Comparison of ENCODE assay signal across 1 cellular context in the genomic region with DNA sequence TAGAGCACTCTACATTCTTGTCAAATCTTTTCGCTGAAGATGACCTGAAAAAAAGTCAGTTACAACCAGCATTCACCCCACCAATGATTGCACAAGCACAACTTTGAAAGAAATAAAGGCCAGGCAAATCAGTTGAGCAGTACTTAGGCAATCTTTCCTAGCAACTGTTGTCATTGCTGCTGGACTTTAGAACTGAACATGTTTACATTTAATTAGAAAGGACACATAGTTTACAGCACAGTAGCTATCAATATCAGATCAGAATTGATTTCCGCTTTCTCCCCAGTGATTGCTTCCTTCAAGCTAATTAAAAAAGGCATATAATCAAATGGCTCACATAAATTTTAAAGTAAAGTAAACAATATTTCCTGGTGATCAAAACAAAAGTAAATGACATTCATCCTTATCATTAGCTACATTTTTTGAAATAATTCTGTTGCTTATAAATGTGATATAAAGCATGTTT.
A peak's percentile ranks its signal among the peaks of the same experiment; 100 is the strongest.
TF ChIP-seq lines count a peak whose summit lies in the region.

No MANE protein-coding gene starts in this region.

TF ChIP-seq in HepG2, 621 proteins besides CTCF, POLR2A, EP300 and RAD21 (continued from another document and continues in another):
- TF ChIP-seq ATF7-NPFF (CRISPR knock-in tag; IDR thresholded peaks at IDR 0.05; ENCODE audit: low read depth) (no peak), ZNF326 (CRISPR knock-in tag; IDR thresholded peaks at IDR 0.05; ENCODE audit: borderline replicate concordance) (no peak), MXD4 (CRISPR knock-in tag; IDR thresholded peaks at IDR 0.05) (peak; percentile 91; the same call in 1 of the 2 replicates), SCMH1 (CRISPR knock-in tag; IDR thresholded peaks at IDR 0.05; ENCODE audit: borderline replicate concordance) (no peak), ZNF138 (CRISPR knock-in tag; IDR thresholded peaks at IDR 0.05; ENCODE audit: low read depth) (no peak), ZNF264 (CRISPR knock-in tag; IDR thresholded peaks at IDR 0.05) (peak; percentile 99), ZNF841 (CRISPR knock-in tag; IDR thresholded peaks at IDR 0.05; ENCODE audit: borderline replicate concordance) (no peak; the same call in 1 of the 2 replicates), NFIB (CRISPR knock-in tag; IDR thresholded peaks at IDR 0.05; ENCODE audit: borderline replicate concordance) (no peak), ZNF460 (CRISPR knock-in tag; IDR thresholded peaks at IDR 0.05; ENCODE audit: borderline replicate concordance) (peak; percentile 16; the same call in 1 of the 2 replicates), FOXJ3 (CRISPR knock-in tag; IDR thresholded peaks at IDR 0.05; ENCODE audit: borderline replicate concordance) (peak; percentile 100), ZBTB7A (CRISPR knock-in tag; IDR thresholded peaks at IDR 0.05) (no peak; the same call in 1 of the 2 replicates), THYN1 (CRISPR knock-in tag; IDR thresholded peaks at IDR 0.05; ENCODE audit: borderline replicate concordance, low read depth) (peak; percentile 98), FOXK2 (IDR thresholded peaks at IDR 0.05) (peak; percentile 97), CHD4 (IDR thresholded peaks at IDR 0.05; ENCODE audit: borderline replicate concordance, low read length) (peak; percentile 99), ZNF546 (CRISPR knock-in tag; conservative IDR thresholded peaks at IDR 0.05) (no peak), NR2F2 (IDR thresholded peaks at IDR 0.05; ENCODE audit: borderline replicate concordance, low read depth) (peak; percentile 94), ZNF674 (CRISPR knock-in tag; IDR thresholded peaks at IDR 0.05; ENCODE audit: low read depth) (no peak), HOXA5 (CRISPR knock-in tag; IDR thresholded peaks at IDR 0.05) (peak; percentile 99), ZNF724P (CRISPR knock-in tag; IDR thresholded peaks at IDR 0.05; ENCODE audit: borderline replicate concordance) (peak; percentile 52; the same call in 1 of the 2 replicates), ZSCAN9 (CRISPR knock-in tag; IDR thresholded peaks at IDR 0.05; ENCODE audit: borderline replicate concordance) (peak; percentile 98), ZNF552 (CRISPR knock-in tag; IDR thresholded peaks at IDR 0.05; ENCODE audit: borderline replicate concordance) (peak; percentile 74; the same call in 1 of the 2 replicates), ZZZ3 (CRISPR knock-in tag; IDR thresholded peaks at IDR 0.05; ENCODE audit: borderline replicate concordance) (no peak), ZNF12 (CRISPR knock-in tag; IDR thresholded peaks at IDR 0.05) (peak; percentile 93), ZNF24 (IDR thresholded peaks at IDR 0.05) (peak; percentile 83), RELA (CRISPR knock-in tag; IDR thresholded peaks at IDR 0.05) (0 out of 2 replicates have a peak, but pooled peaks have one; percentile 54), ZNF20 (CRISPR knock-in tag; IDR thresholded peaks at IDR 0.05) (no peak), CBX5 (CRISPR knock-in tag; IDR thresholded peaks at IDR 0.05; ENCODE audit: borderline replicate concordance) (peak; percentile 98), NFE2L1 (CRISPR knock-in tag; IDR thresholded peaks at IDR 0.05; ENCODE audit: borderline replicate concordance) (no peak), BRD4 (CRISPR knock-in tag; IDR thresholded peaks at IDR 0.05) (peak; percentile 94), ZNF3 (CRISPR knock-in tag; IDR thresholded peaks at IDR 0.05) (peak; percentile 92), ZNF17 (CRISPR knock-in tag; IDR thresholded peaks at IDR 0.05) (no peak), ARNT (IDR thresholded peaks at IDR 0.05) (no peak), TAF1 (CRISPR knock-in tag; IDR thresholded peaks at IDR 0.05) (no peak), MED8 (CRISPR knock-in tag; IDR thresholded peaks at IDR 0.05; ENCODE audit: insufficient replicate concordance) (peak; percentile 92), POGZ (CRISPR knock-in tag; IDR thresholded peaks at IDR 0.05) (peak; percentile 100)
- TF ChIP-seq, protein P1, sequence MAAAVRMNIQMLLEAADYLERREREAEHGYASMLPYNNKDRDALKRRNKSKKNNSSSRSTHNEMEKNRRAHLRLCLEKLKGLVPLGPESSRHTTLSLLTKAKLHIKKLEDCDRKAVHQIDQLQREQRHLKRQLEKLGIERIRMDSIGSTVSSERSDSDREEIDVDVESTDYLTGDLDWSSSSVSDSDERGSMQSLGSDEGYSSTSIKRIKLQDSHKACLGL (CRISPR knock-in tag; IDR thresholded peaks at IDR 0.05), result no peak
- TF ChIP-seq, protein P2, sequence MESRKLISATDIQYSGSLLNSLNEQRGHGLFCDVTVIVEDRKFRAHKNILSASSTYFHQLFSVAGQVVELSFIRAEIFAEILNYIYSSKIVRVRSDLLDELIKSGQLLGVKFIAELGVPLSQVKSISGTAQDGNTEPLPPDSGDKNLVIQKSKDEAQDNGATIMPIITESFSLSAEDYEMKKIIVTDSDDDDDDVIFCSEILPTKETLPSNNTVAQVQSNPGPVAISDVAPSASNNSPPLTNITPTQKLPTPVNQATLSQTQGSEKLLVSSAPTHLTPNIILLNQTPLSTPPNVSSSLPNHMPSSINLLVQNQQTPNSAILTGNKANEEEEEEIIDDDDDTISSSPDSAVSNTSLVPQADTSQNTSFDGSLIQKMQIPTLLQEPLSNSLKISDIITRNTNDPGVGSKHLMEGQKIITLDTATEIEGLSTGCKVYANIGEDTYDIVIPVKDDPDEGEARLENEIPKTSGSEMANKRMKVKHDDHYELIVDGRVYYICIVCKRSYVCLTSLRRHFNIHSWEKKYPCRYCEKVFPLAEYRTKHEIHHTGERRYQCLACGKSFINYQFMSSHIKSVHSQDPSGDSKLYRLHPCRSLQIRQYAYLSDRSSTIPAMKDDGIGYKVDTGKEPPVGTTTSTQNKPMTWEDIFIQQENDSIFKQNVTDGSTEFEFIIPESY (CRISPR knock-in tag; IDR thresholded peaks at IDR 0.05), result peak; percentile 88
- TF ChIP-seq, protein P3, sequence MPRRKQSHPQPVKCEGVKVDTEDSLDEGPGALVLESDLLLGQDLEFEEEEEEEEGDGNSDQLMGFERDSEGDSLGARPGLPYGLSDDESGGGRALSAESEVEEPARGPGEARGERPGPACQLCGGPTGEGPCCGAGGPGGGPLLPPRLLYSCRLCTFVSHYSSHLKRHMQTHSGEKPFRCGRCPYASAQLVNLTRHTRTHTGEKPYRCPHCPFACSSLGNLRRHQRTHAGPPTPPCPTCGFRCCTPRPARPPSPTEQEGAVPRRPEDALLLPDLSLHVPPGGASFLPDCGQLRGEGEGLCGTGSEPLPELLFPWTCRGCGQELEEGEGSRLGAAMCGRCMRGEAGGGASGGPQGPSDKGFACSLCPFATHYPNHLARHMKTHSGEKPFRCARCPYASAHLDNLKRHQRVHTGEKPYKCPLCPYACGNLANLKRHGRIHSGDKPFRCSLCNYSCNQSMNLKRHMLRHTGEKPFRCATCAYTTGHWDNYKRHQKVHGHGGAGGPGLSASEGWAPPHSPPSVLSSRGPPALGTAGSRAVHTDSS (CRISPR knock-in tag; conservative IDR thresholded peaks at IDR 0.05), result no peak
- TF ChIP-seq, protein P4, sequence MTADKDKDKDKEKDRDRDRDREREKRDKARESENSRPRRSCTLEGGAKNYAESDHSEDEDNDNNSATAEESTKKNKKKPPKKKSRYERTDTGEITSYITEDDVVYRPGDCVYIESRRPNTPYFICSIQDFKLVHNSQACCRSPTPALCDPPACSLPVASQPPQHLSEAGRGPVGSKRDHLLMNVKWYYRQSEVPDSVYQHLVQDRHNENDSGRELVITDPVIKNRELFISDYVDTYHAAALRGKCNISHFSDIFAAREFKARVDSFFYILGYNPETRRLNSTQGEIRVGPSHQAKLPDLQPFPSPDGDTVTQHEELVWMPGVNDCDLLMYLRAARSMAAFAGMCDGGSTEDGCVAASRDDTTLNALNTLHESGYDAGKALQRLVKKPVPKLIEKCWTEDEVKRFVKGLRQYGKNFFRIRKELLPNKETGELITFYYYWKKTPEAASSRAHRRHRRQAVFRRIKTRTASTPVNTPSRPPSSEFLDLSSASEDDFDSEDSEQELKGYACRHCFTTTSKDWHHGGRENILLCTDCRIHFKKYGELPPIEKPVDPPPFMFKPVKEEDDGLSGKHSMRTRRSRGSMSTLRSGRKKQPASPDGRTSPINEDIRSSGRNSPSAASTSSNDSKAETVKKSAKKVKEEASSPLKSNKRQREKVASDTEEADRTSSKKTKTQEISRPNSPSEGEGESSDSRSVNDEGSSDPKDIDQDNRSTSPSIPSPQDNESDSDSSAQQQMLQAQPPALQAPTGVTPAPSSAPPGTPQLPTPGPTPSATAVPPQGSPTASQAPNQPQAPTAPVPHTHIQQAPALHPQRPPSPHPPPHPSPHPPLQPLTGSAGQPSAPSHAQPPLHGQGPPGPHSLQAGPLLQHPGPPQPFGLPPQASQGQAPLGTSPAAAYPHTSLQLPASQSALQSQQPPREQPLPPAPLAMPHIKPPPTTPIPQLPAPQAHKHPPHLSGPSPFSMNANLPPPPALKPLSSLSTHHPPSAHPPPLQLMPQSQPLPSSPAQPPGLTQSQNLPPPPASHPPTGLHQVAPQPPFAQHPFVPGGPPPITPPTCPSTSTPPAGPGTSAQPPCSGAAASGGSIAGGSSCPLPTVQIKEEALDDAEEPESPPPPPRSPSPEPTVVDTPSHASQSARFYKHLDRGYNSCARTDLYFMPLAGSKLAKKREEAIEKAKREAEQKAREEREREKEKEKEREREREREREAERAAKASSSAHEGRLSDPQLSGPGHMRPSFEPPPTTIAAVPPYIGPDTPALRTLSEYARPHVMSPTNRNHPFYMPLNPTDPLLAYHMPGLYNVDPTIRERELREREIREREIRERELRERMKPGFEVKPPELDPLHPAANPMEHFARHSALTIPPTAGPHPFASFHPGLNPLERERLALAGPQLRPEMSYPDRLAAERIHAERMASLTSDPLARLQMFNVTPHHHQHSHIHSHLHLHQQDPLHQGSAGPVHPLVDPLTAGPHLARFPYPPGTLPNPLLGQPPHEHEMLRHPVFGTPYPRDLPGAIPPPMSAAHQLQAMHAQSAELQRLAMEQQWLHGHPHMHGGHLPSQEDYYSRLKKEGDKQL (CRISPR knock-in tag; IDR thresholded peaks at IDR 0.05; ENCODE audit: low read depth), result peak; percentile 98
- TF ChIP-seq, protein P5, sequence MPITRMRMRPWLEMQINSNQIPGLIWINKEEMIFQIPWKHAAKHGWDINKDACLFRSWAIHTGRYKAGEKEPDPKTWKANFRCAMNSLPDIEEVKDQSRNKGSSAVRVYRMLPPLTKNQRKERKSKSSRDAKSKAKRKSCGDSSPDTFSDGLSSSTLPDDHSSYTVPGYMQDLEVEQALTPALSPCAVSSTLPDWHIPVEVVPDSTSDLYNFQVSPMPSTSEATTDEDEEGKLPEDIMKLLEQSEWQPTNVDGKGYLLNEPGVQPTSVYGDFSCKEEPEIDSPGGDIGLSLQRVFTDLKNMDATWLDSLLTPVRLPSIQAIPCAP (CRISPR knock-in tag; IDR thresholded peaks at IDR 0.05; ENCODE audit: low read depth), result no peak; the same call in 1 of the 2 replicates
- TF ChIP-seq, protein P6, sequence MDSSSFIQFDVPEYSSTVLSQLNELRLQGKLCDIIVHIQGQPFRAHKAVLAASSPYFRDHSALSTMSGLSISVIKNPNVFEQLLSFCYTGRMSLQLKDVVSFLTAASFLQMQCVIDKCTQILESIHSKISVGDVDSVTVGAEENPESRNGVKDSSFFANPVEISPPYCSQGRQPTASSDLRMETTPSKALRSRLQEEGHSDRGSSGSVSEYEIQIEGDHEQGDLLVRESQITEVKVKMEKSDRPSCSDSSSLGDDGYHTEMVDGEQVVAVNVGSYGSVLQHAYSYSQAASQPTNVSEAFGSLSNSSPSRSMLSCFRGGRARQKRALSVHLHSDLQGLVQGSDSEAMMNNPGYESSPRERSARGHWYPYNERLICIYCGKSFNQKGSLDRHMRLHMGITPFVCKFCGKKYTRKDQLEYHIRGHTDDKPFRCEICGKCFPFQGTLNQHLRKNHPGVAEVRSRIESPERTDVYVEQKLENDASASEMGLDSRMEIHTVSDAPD (CRISPR knock-in tag; IDR thresholded peaks at IDR 0.05), result peak; percentile 99
- TF ChIP-seq, protein P7, sequence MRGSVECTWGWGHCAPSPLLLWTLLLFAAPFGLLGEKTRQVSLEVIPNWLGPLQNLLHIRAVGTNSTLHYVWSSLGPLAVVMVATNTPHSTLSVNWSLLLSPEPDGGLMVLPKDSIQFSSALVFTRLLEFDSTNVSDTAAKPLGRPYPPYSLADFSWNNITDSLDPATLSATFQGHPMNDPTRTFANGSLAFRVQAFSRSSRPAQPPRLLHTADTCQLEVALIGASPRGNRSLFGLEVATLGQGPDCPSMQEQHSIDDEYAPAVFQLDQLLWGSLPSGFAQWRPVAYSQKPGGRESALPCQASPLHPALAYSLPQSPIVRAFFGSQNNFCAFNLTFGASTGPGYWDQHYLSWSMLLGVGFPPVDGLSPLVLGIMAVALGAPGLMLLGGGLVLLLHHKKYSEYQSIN (CRISPR knock-in tag; IDR thresholded peaks at IDR 0.05; ENCODE audit: borderline replicate concordance), result no peak
- TF ChIP-seq, protein P8, sequence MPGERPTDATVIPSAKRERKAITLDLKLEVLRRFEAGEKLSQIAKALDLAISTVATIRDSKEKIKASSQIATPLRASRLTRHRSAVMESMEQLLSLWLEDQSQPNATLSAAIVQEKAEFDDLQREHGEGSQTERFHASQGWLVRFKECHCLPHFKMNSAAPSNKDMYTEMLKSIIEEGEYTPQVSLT (CRISPR knock-in tag; IDR thresholded peaks at IDR 0.05; ENCODE audit: borderline replicate concordance, low read depth), result no peak
- TF ChIP-seq, protein P9, sequence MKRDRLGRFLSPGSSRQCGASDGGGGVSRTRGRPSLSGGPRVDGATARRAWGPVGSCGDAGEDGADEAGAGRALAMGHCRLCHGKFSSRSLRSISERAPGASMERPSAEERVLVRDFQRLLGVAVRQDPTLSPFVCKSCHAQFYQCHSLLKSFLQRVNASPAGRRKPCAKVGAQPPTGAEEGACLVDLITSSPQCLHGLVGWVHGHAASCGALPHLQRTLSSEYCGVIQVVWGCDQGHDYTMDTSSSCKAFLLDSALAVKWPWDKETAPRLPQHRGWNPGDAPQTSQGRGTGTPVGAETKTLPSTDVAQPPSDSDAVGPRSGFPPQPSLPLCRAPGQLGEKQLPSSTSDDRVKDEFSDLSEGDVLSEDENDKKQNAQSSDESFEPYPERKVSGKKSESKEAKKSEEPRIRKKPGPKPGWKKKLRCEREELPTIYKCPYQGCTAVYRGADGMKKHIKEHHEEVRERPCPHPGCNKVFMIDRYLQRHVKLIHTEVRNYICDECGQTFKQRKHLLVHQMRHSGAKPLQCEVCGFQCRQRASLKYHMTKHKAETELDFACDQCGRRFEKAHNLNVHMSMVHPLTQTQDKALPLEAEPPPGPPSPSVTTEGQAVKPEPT (CRISPR knock-in tag; IDR thresholded peaks at IDR 0.05; ENCODE audit: low read depth), result no peak
- TF ChIP-seq, protein P10, sequence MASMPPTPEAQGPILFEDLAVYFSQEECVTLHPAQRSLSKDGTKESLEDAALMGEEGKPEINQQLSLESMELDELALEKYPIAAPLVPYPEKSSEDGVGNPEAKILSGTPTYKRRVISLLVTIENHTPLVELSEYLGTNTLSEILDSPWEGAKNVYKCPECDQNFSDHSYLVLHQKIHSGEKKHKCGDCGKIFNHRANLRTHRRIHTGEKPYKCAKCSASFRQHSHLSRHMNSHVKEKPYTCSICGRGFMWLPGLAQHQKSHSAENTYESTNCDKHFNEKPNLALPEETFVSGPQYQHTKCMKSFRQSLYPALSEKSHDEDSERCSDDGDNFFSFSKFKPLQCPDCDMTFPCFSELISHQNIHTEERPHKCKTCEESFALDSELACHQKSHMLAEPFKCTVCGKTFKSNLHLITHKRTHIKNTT (CRISPR knock-in tag; IDR thresholded peaks at IDR 0.05), result no peak
